Comparison of ENCODE assay signal across 11 cellular contexts in the genomic region with DNA sequence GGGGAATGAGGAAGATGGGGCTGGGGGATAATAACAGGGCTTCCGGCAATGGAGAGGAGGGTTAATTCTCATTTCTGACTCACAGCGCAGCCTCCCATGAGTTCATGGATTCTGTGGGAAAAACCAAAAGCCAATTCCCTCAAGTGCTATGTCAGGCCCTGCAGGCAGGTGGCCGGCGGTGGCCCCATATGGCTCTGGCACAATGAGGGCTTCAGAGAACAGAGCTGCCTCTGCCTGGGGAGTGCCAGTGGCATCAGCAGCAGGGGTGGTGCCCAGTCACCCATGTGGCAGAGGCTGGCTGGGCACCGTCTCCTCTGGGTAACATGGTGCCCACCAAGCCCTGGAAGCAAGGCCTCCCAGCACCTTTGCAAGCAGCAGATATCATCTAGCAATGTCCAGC.
A peak's percentile ranks its signal among the peaks of the same experiment; 100 is the strongest.
DNase-seq lines count a peak whose midpoint lies in the region; ATAC-seq and TF ChIP-seq lines count a peak whose summit lies in the region.
"Had no signal": no experiment of that assay in that cellular context is flagged by ENCODE, and none has a peak within 500 bp of the region (broad histone marks: within the 10 kb centered on the region; RNA-seq: fewer than 3 reads in every experiment).

No MANE protein-coding gene starts in this region.

- POLR2A ChIA-PET in A673 (lab: Charles Lee; ENCODE audit: low non-redundant PET) = no interaction called here
- POLR2A ChIA-PET in activated CD8-positive, alpha-beta T cell treated with anti-CD3 and anti-CD28 coated beads, Interleukin-2, amount 10 ng/mL, durations not matched to agents 7 days and 5 days (lab: Charles Lee) = interaction anchor here (0.7 kb wide), 1 partner anchor 177 kb away, joined by 4 read pairs; no protein-coding TSS in a partner anchor

- H3K4me2 ChIP-seq in GM23338 = no peak overlapping the region

- CTCF ChIA-PET in A673 (lab: Charles Lee) = no interaction called here
- CTCF ChIA-PET in activated CD8-positive, alpha-beta T cell treated with anti-CD3 and anti-CD28 coated beads, Interleukin-2, amount 10 ng/mL, durations not matched to agents 7 days and 5 days (lab: Charles Lee) = interaction anchor here (1.2 to 2.5 kb wide), 4 partner anchors 123 to 240 kb away, joined by 3 to 7 read pairs (median 4); a partner anchor contains a TSS

- no peaks in the 10 kb centered on the region for H3K9me3 Mint-ChIP-seq in GM23338
- H3K9me3 Mint-ChIP-seq in chondrocyte (ENCODE audit: low read depth) = no peaks in the 10 kb centered on the region
- no peaks in the 10 kb centered on the region for H3K9me3 Mint-ChIP-seq in nephron
- H3K9me3 Mint-ChIP-seq in activated CD8-positive, alpha-beta T cell treated with anti-CD3 and anti-CD28 coated beads, Interleukin-2, amount 10 ng/mL, durations not matched to agents 7 days and 5 days (ENCODE audit: insufficient read depth) = no peaks in the 10 kb centered on the region

- no peaks in the 10 kb centered on the region for H4K20me1 ChIP-seq in GM23338 (replicated peaks; ENCODE audit: insufficient read depth)

- H3K4me1 Mint-ChIP-seq in GM23338 = peaks cover 10% of the 10 kb centered on the region
- peaks cover 60% of the 10 kb centered on the region for H3K4me1 Mint-ChIP-seq in chondrocyte (ENCODE audit: low read depth)
- peaks cover 64% of the 10 kb centered on the region for H3K4me1 Mint-ChIP-seq in nephron
- peaks cover 24% of the 10 kb centered on the region for H3K4me1 Mint-ChIP-seq in activated CD8-positive, alpha-beta T cell treated with anti-CD3 and anti-CD28 coated beads, Interleukin-2, amount 10 ng/mL, durations not matched to agents 7 days and 5 days (ENCODE audit: low read depth)

- H2AFZ ChIP-seq in GM23338 = no peak overlapping the region

- H3K4me1 ChIP-seq in GM23338 (ENCODE audit: insufficient read depth) = no peaks in the 10 kb centered on the region; the same call in 1 of the 2 replicates
- peaks cover 10% of the 10 kb centered on the region for H3K4me1 ChIP-seq in A673 (ENCODE audit: insufficient read depth, low read length, poor library complexity, severe bottlenecking)

- no TSS peak for BruUV-seq in A673 (replicated peaks; lab: Mats Ljungman, UMichigan)

- H3K27me3 ChIP-seq in GM23338 (ENCODE audit: insufficient read depth) (no peaks in the 10 kb centered on the region), A673 (replicated peaks; ENCODE audit: insufficient read depth, low read depth, low read length, poor library complexity) (no peaks in the 10 kb centered on the region)

- H3K9me2 ChIP-seq in GM23338 (ENCODE audit: insufficient read depth) = no peaks in the 10 kb centered on the region

- H3F3A ChIP-seq in GM23338 (replicated peaks; ENCODE audit: low read depth) = no peaks in the 10 kb centered on the region

- no peaks in the 10 kb centered on the region for H3K79me2 ChIP-seq in GM23338 (replicated peaks; ENCODE audit: insufficient read depth)

- H3K36me3 Mint-ChIP-seq in GM23338 (ENCODE audit: low read depth) = no peaks in the 10 kb centered on the region
- no peaks in the 10 kb centered on the region for H3K36me3 Mint-ChIP-seq in chondrocyte (ENCODE audit: low read depth)
- no peaks in the 10 kb centered on the region for H3K36me3 Mint-ChIP-seq in nephron (ENCODE audit: low read depth)
- H3K36me3 Mint-ChIP-seq in activated CD8-positive, alpha-beta T cell treated with anti-CD3 and anti-CD28 coated beads, Interleukin-2, amount 10 ng/mL, durations not matched to agents 7 days and 5 days (ENCODE audit: low read depth) = no peaks in the 10 kb centered on the region
- H3K36me3 Mint-ChIP-seq: T-cell had no signal

- H3K27me3 Mint-ChIP-seq in GM23338 (ENCODE audit: insufficient read depth, low read depth, poor library complexity) = peaks cover 13% of the 10 kb centered on the region
- H3K27me3 Mint-ChIP-seq in chondrocyte (ENCODE audit: low read depth) = no peaks in the 10 kb centered on the region
- H3K27me3 Mint-ChIP-seq in nephron (ENCODE audit: low read depth) = peaks cover 5% of the 10 kb centered on the region
- peaks cover 7% of the 10 kb centered on the region for H3K27me3 Mint-ChIP-seq in activated CD8-positive, alpha-beta T cell treated with anti-CD3 and anti-CD28 coated beads, Interleukin-2, amount 10 ng/mL, durations not matched to agents 7 days and 5 days (ENCODE audit: low read depth)
- H3K27me3 Mint-ChIP-seq: activated CD4-positive, alpha-beta T cell treated with anti-CD3 and anti-CD28 coated beads for 36 hours; T-cell had no signal

- H3K4me3 ChIP-seq in GM23338 = no peak overlapping the region
- no peak overlapping the region for H3K4me3 ChIP-seq in A673 (ENCODE audit: low read depth, low read length, poor library complexity, severe bottlenecking)

- peak; percentile 22 for DNase-seq in GM23338 (ENCODE audit: low spot score)
- DNase-seq in NCI-H524 (lab: John Stamatoyannopoulos, UW) = peak; percentile 93 to 99
- no peak for DNase-seq in chondrocyte (ENCODE audit: low spot score)
- no peak for DNase-seq in A673 (ENCODE audit: low spot score)
- no peak for DNase-seq in NCI-H2107 (lab: John Stamatoyannopoulos, UW)
- DNase-seq in activated CD8-positive, alpha-beta T cell treated with anti-CD3 and anti-CD28 coated beads, Interleukin-2, amount 10 ng/mL, durations not matched to agents 7 days and 5 days = no peak
- DNase-seq: activated CD4-positive, alpha-beta T cell treated with anti-CD3 and anti-CD28 coated beads for 36 hours; activated T-cell treated with anti-CD3 and anti-CD28 coated beads, Interleukin-2, amount 50 U/mL, for 48 hours; NCI-H1930; T-cell had no signal

- no peak overlapping the region for H3K27ac Mint-ChIP-seq in GM23338
- H3K27ac Mint-ChIP-seq in chondrocyte (ENCODE audit: unreplicated experiment) = no peak overlapping the region
- peak overlapping the region in 2 of 3 experiments; percentile 53 to 58 for H3K27ac Mint-ChIP-seq in nephron
- no peak overlapping the region for H3K27ac Mint-ChIP-seq in activated CD8-positive, alpha-beta T cell treated with anti-CD3 and anti-CD28 coated beads, Interleukin-2, amount 10 ng/mL, durations not matched to agents 7 days and 5 days
- H3K27ac Mint-ChIP-seq: activated CD4-positive, alpha-beta T cell treated with anti-CD3 and anti-CD28 coated beads for 36 hours; T-cell had no signal

- TF ChIP-seq CTCF in GM23338 (conservative IDR thresholded peaks at IDR 0.05; ENCODE audit: low read depth in 2 of 2) (peak in 1 of 2 experiments; percentile 20; a peak in 2 of 4 replicates), chondrocyte (IDR thresholded peaks at IDR 0.05) (peak; percentile 59), nephron (IDR thresholded peaks at IDR 0.05; ENCODE audit: unreplicated experiment in 3 of 3) (peak in 1 of 3 experiments; percentile 11), A673 (conservative IDR thresholded peaks at IDR 0.05; ENCODE audit: low read depth, low read length) (no peak)

- no peak for ATAC-seq in GM23338
- no peak for ATAC-seq in activated CD8-positive, alpha-beta T cell treated with anti-CD3 and anti-CD28 coated beads, Interleukin-2, amount 10 ng/mL, durations not matched to agents 7 days and 5 days
- ATAC-seq: activated CD4-positive, alpha-beta T cell treated with anti-CD3 and anti-CD28 coated beads for 36 hours; T-cell had no signal

- no peak overlapping the region for H3K27ac ChIP-seq in GM23338 (ENCODE audit: low read depth)
- H3K27ac ChIP-seq in A673 (ENCODE audit: low read depth, low read length, poor library complexity, severe bottlenecking) = no peak overlapping the region

- H3K36me3 ChIP-seq in GM23338 (ENCODE audit: insufficient read depth) (no peaks in the 10 kb centered on the region), A673 (ENCODE audit: insufficient read depth, low read length, poor library complexity, severe bottlenecking) (no peaks in the 10 kb centered on the region)

- H3K4me3 Mint-ChIP-seq in GM23338 (no peak overlapping the region), chondrocyte (ENCODE audit: unreplicated experiment) (no peak overlapping the region), nephron (no peak overlapping the region)
- H3K4me3 Mint-ChIP-seq in activated CD8-positive, alpha-beta T cell treated with anti-CD3 and anti-CD28 coated beads, Interleukin-2, amount 10 ng/mL, durations not matched to agents 7 days and 5 days = no peak overlapping the region
- H3K4me3 Mint-ChIP-seq: activated CD4-positive, alpha-beta T cell treated with anti-CD3 and anti-CD28 coated beads for 36 hours; T-cell had no signal

- intact Hi-C loops in A673 (cut with micrococcal nuclease; ENCODE audit: unreplicated experiment) = loop anchor here (5.0 to 10.0 kb wide), 3 partner anchors 210 to 392 kb away; a partner anchor contains a TSS

- no peaks in the 10 kb centered on the region for H3K9me3 ChIP-seq in A673 (ENCODE audit: low read depth, low read length, poor library complexity, severe bottlenecking)

TF ChIP-seq in GM23338, 12 proteins besides CTCF, POLR2A, EP300 and RAD21:
- TF ChIP-seq JUNB (IDR thresholded peaks at IDR 0.05; ENCODE audit: unreplicated experiment) (no peak), CREB1 (CRISPR knock-in tag; IDR thresholded peaks at IDR 0.05; ENCODE audit: low read depth) (no peak)
- TF ChIP-seq, protein P1, sequence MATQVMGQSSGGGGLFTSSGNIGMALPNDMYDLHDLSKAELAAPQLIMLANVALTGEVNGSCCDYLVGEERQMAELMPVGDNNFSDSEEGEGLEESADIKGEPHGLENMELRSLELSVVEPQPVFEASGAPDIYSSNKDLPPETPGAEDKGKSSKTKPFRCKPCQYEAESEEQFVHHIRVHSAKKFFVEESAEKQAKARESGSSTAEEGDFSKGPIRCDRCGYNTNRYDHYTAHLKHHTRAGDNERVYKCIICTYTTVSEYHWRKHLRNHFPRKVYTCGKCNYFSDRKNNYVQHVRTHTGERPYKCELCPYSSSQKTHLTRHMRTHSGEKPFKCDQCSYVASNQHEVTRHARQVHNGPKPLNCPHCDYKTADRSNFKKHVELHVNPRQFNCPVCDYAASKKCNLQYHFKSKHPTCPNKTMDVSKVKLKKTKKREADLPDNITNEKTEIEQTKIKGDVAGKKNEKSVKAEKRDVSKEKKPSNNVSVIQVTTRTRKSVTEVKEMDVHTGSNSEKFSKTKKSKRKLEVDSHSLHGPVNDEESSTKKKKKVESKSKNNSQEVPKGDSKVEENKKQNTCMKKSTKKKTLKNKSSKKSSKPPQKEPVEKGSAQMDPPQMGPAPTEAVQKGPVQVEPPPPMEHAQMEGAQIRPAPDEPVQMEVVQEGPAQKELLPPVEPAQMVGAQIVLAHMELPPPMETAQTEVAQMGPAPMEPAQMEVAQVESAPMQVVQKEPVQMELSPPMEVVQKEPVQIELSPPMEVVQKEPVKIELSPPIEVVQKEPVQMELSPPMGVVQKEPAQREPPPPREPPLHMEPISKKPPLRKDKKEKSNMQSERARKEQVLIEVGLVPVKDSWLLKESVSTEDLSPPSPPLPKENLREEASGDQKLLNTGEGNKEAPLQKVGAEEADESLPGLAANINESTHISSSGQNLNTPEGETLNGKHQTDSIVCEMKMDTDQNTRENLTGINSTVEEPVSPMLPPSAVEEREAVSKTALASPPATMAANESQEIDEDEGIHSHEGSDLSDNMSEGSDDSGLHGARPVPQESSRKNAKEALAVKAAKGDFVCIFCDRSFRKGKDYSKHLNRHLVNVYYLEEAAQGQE (IDR thresholded peaks at IDR 0.05; ENCODE audit: unreplicated experiment) = no peak

Comparison
In these comparisons a context has a peak if more than half of its experiments do, and no peak if none do; other contexts are left out.
1. DNase-seq: peak in GM23338 (single experiment) and NCI-H524 (2 of 2); none in chondrocyte (single experiment), A673 (single experiment), NCI-H2107 (single experiment) and activated CD8-positive, alpha-beta T cell treated with anti-CD3 and anti-CD28 coated beads, Interleukin-2, amount 10 ng/mL, durations not matched to agents 7 days and 5 days (single experiment).
2. H3K27ac Mint-ChIP-seq: peak in nephron (2 of 3); none in GM23338 (single experiment), chondrocyte (single experiment) and activated CD8-positive, alpha-beta T cell treated with anti-CD3 and anti-CD28 coated beads, Interleukin-2, amount 10 ng/mL, durations not matched to agents 7 days and 5 days (single experiment).